Comparison of ENCODE assay signal across 1 cellular context in the genomic region with DNA sequence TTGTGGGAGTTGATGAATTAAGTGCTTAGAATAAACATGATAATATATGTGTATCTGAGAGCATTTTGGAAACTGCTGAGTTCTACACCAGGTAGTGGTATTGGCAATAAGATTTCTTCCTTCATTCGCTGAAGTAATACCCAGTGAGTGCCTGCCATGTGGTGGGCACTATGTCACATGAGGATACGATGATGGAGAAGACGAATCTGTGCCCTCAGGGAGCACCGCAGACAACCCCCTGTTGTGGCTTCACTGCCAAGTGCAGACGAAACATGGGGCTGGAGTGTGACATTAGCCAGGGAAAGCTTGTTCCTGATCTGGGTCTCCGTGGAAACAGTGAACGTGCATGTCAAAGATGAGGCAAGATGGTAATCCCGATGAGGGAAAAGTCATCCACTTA.
TF ChIP-seq lines count a peak whose summit lies in the region.

No MANE protein-coding gene starts in this region.

TF ChIP-seq in IMR-90, 13 proteins besides CTCF, POLR2A, EP300 and RAD21 (continued from another document):
- TF ChIP-seq ELK1 (IDR thresholded peaks at IDR 0.05; ENCODE audit: borderline replicate concordance, low read depth, low read length): no peak
- TF ChIP-seq MXI1 (IDR thresholded peaks at IDR 0.05; ENCODE audit: borderline replicate concordance, low read depth, low read length): no peak
- no peak for TF ChIP-seq SMC3 (IDR thresholded peaks at IDR 0.05; ENCODE audit: low read depth, low read length)
- TF ChIP-seq MAFK (IDR thresholded peaks at IDR 0.05; ENCODE audit: low read depth, low read length): no peak
- no peak for TF ChIP-seq FOS (IDR thresholded peaks at IDR 0.05; ENCODE audit: low read depth, low read length)
- no peak for TF ChIP-seq CHD1 (IDR thresholded peaks at IDR 0.05; ENCODE audit: low read depth, low read length)
- no peak for TF ChIP-seq MAZ (IDR thresholded peaks at IDR 0.05; ENCODE audit: borderline replicate concordance, low read depth, low read length)
- TF ChIP-seq BHLHE40 (IDR thresholded peaks at IDR 0.05; ENCODE audit: low read depth, low read length): no peak
- TF ChIP-seq RCOR1 (IDR thresholded peaks at IDR 0.05; ENCODE audit: insufficient replicate concordance, low read length): no peak
- TF ChIP-seq NFE2L2 (IDR thresholded peaks at IDR 0.05; ENCODE audit: low read depth, low read length): no peak
- TF ChIP-seq RFX5 (IDR thresholded peaks at IDR 0.05; ENCODE audit: low read depth, low read length): no peak
